23 cellular contexts compared by ENCODE assay signal in genomic region chr14:21163721-21164120, GRCh38. TPM values are rescaled to one million over a fixed set of nuclear protein-coding genes. Genes with fewer than 3 reads are reported as not detected.
"Had no signal": no experiment of that assay in that cellular context is flagged by ENCODE, and none has a peak within 500 bp of the region (broad histone marks: within the 10 kb centered on the region; RNA-seq: fewer than 3 reads in every experiment).

No MANE protein-coding gene starts in this region.

- H3K4me2 ChIP-seq: hepatocyte had no signal

- ATAC-seq: natural killer cell; sciatic nerve; stimulated activated naive B cell treated with anti-CD40 and anti-IgM and Interleukin-4, amounts not matched to agents 10 μg/mL and 1 μg/mL and 100 μg/mL, for 72 hours; stimulated activated naive CD8-positive, alpha-beta T cell treated with anti-CD3 and anti-CD28 coated beads, Interleukin-15, Interleukin-2, amounts not matched to agents 100 U/mL and 50 U/mL, for 24 hours had no signal

- H3K4me1 ChIP-seq: left ventricle myocardium inferior, right atrium auricular region, stomach, tibial artery, vagina had no signal

- DNase-seq: islet precursor cell; left ventricle myocardium inferior; mesendoderm; naive B cell; natural killer cell; ovary; stimulated activated CD4-positive, alpha-beta T cell treated with anti-CD3 and anti-CD28 coated beads, Interleukin-12 subunit alpha, Interleukin-12 subunit beta, amount 100 ng/mL, for 4 hours; stimulated activated CD4-positive, alpha-beta T cell treated with anti-CD3 and anti-CD28 coated beads, Interleukin-15, amount 100 ng/mL, for 24 hours; stimulated activated CD4-positive, alpha-beta T cell treated with anti-CD3 and anti-CD28 coated beads, Interleukin-2, amount 100 ng/mL, for 24 hours; stimulated activated CD4-positive, alpha-beta T cell treated with anti-CD3 and anti-CD28 coated beads, Interleukin-4, amount 100 ng/mL, for 1 hour; stimulated activated naive B cell treated with anti-CD40 and anti-IgM and Interleukin-4, amounts not matched to agents 10 μg/mL and 1 μg/mL and 100 μg/mL, for 72 hours; stimulated activated naive CD8-positive, alpha-beta T cell treated with anti-CD3 and anti-CD28 coated beads, Interleukin-15, Interleukin-2, amounts not matched to agents 100 U/mL and 50 U/mL, for 24 hours; stomach; tibial artery had no signal

- H3K9me3 ChIP-seq: left ventricle myocardium inferior, ovary, right atrium auricular region, stomach, thoracic aorta, tibial artery, vagina had no signal

- H3K27me3 ChIP-seq: hepatocyte, ovary, right atrium auricular region, stomach, tibial artery, vagina had no signal

- H3K27ac ChIP-seq: hepatocyte, left ventricle myocardium inferior, ovary, right atrium auricular region, skin epidermis, stomach, thoracic aorta, tibial artery, vagina had no signal

- H3K36me3 ChIP-seq: left ventricle myocardium inferior, ovary, right atrium auricular region, stomach, thoracic aorta, tibial artery, vagina had no signal

- H3K4me3 ChIP-seq: hepatocyte, left ventricle myocardium inferior, lung, ovary, right atrium auricular region, skin epidermis, stomach, thoracic aorta, tibial artery, vagina had no signal

RNA-seq across cellular contexts. Expression of gene OR5AU1, which starts 7.9 kb away (rescaled TPM):
- polyA plus RNA-seq: hepatocyte, lung, neural cell, ovary, stomach, urinary bladder had no signal
